In genomic region chr6:34424200-34425131, GRCh38 we compare ENCODE assay signal across 9 cellular contexts. TPM values are rescaled to one million over a fixed set of nuclear protein-coding genes. Genes with fewer than 3 reads are reported as not detected.
A peak's percentile ranks its signal among the peaks of the same experiment; 100 is the strongest.
DNase-seq lines count a peak whose midpoint lies in the region; ATAC-seq, FAIRE-seq and TF ChIP-seq lines count a peak whose summit lies in the region.
"Had no signal": no experiment of that assay in that cellular context is flagged by ENCODE, and none has a peak within 500 bp of the region (broad histone marks: within the 10 kb centered on the region; RNA-seq: fewer than 3 reads in every experiment).

No MANE protein-coding gene starts in this region.

- POLR2A ChIA-PET in CD4-positive, alpha-beta T cell (lab: Charles Lee): interaction anchor here (0.8 to 2.6 kb wide), 5 partner anchors 9 to 242 kb away, joined by 3 to 14 read pairs (median 4); no protein-coding TSS in a partner anchor
- POLR2A ChIA-PET in H1 (lab: Charles Lee; ENCODE audit: partially characterized antibody): interaction anchor here (0.6 to 12.2 kb wide), 33 partner anchors 11 to 444 kb away, joined by 3 to 256 read pairs (median 5); partner anchors contain the start of genes BLTP3A, HMGA1, NUDT3 and SMIM29

- intact Hi-C loops in CD4-positive, alpha-beta T cell (cut with DNase I, micrococcal nuclease): loop anchor here (5.0 kb wide), 3 partner anchors 32 to 637 kb away; partner anchors contain the start of genes LEMD2 (in 1 of the 2) and NUDT3 (in 1 of the 2)

- H3K36me3 ChIP-seq in OCI-LY1 (ENCODE audit: insufficient read depth, low read length) (peaks cover 61% of the 10 kb centered on the region), H1 (ENCODE audit: control insufficient read depth in 2 of 4, insufficient read depth in 4 of 4, low read length in 3 of 4) (peaks cover 37 to 59% (median 49%) of the 10 kb centered on the region in 4 experiments)

- peak overlapping the region; percentile 100 for H3K9ac ChIP-seq in OCI-LY1 (ENCODE audit: low read length)
- peak overlapping the region in 3 of 4 experiments; percentile 99 to 100 (median 99); a peak in 5 of 7 replicates for H3K9ac ChIP-seq in H1 (replicated peaks in 1 of 4; ENCODE audit: extremely low read depth in 1 of 4, low read depth in 3 of 4, low read length in 3 of 4)

- no peak overlapping the region for H3K4ac ChIP-seq in H1 (replicated peaks; ENCODE audit: insufficient read length, low read depth, low read length)

- no peaks in the 10 kb centered on the region for H3K9me3 Mint-ChIP-seq in CD4-positive, alpha-beta T cell
- no peaks in the 10 kb centered on the region for H3K9me3 Mint-ChIP-seq in neural crest cell

- H2BK15ac ChIP-seq in H1 (ENCODE audit: low read length): no peak overlapping the region

- H2AFZ ChIP-seq in OCI-LY1 (ENCODE audit: low read length): no peak overlapping the region
- no peak overlapping the region for H2AFZ ChIP-seq in H1 (ENCODE audit: low read length)

- no peak overlapping the region for H3K14ac ChIP-seq in H1 (ENCODE audit: insufficient read length)

- no peak overlapping the region for H3K56ac ChIP-seq in H1 (replicated peaks; ENCODE audit: insufficient read length, low read depth, low read length)

- 87% methylated on average over 19 of the region's 19 CpGs; no CpG with 5 or more reads in 1 of the 2 experiments for WGBS in H1 (ENCODE audit: extremely low coverage in 1 of 2, insufficient coverage in 1 of 2, insufficient read length in 1 of 2, insufficient replicate concordance in 2 of 2, low coverage in 1 of 2, low lambda C conversion rate in 2 of 2, missing lambda C conversion rate in 1 of 2), 2 experiments

- ATAC-seq in CD4-positive, alpha-beta T cell (ENCODE audit: poor library complexity): no peak
- ATAC-seq in HG03196 (IDR thresholded peaks at IDR 0.05; ENCODE audit: unreplicated experiment) (no peak), HG03378 (IDR thresholded peaks at IDR 0.05; ENCODE audit: unreplicated experiment) (no peak)

- no peaks in the 10 kb centered on the region for H3K27me3 Mint-ChIP-seq in CD4-positive, alpha-beta T cell
- H3K27me3 Mint-ChIP-seq in neural crest cell (ENCODE audit: low read depth): peaks cover 3% of the 10 kb centered on the region

- peak overlapping the region; percentile 97; the same call in 1 of the 2 replicates for H2AK5ac ChIP-seq in H1 (ENCODE audit: low read depth, low read length)

- H3K79me1 ChIP-seq in H1 (ENCODE audit: low read depth, low read length): no peaks in the 10 kb centered on the region; the same call in 1 of the 2 replicates

- H4K91ac ChIP-seq in H1 (replicated peaks; ENCODE audit: insufficient read length, low read length): no peak overlapping the region

- H3K4me1 Mint-ChIP-seq in CD4-positive, alpha-beta T cell (ENCODE audit: low read depth): peaks cover 39% of the 10 kb centered on the region
- peaks cover 29% of the 10 kb centered on the region for H3K4me1 Mint-ChIP-seq in neural crest cell

- no peaks in the 10 kb centered on the region for H3F3A ChIP-seq in OCI-LY1 (ENCODE audit: insufficient read depth, low read length)

- no peak for DNase-seq in CD4-positive, alpha-beta T cell
- no peak for DNase-seq in H1 (ENCODE audit: low read depth in 1 of 2, low spot score in 2 of 2)
- DNase-seq in neural crest cell (ENCODE audit: low read depth, low spot score): no peak
- no peak for DNase-seq in stimulated activated CD4-positive, alpha-beta T cell treated with anti-CD3 and anti-CD28 coated beads, Interleukin-1b, Interleukin-23, amount 100 ng/mL, for 48 hours
- no peak for DNase-seq in NCI-H1694 treated with DMSO at 0.1 percent for 48 hours (lab: John Stamatoyannopoulos, UW)

- peak overlapping the region; percentile 92 for H2BK5ac ChIP-seq in H1 (ENCODE audit: low read depth, low read length)

- no peak overlapping the region for H2BK20ac ChIP-seq in H1 (ENCODE audit: low read length)

- no peak overlapping the region for H4K5ac ChIP-seq in H1 (ENCODE audit: insufficient read length, low read depth, low read length)

- CTCF ChIA-PET in CD4-positive, alpha-beta T cell (lab: Charles Lee): interaction anchor here (0.9 to 2.5 kb wide), 4 partner anchors 10 to 228 kb away, joined by 3 to 10 read pairs (median 5); no protein-coding TSS in a partner anchor
- CTCF ChIA-PET in H1 (lab: Charles Lee; ENCODE audit: partially characterized antibody): interaction anchor here (1.1 to 1.8 kb wide), 3 partner anchors 34 to 185 kb away, joined by 3 to 6 read pairs (median 4); no protein-coding TSS in a partner anchor

- H3K4me3 Mint-ChIP-seq in CD4-positive, alpha-beta T cell: peak overlapping the region; percentile 99
- peak overlapping the region; percentile 100 for H3K4me3 Mint-ChIP-seq in neural crest cell

- H3K27ac Mint-ChIP-seq in CD4-positive, alpha-beta T cell: peak overlapping the region; percentile 97
- H3K27ac Mint-ChIP-seq in neural crest cell (ENCODE audit: unreplicated experiment): peak overlapping the region; percentile 100

- no peak overlapping the region for H3K27ac ChIP-seq in CD4-positive, alpha-beta T cell (ENCODE audit: low read depth, low read length)
- H3K27ac ChIP-seq in OCI-LY1 (ENCODE audit: low read depth, low read length, poor library complexity, severe bottlenecking) (peak overlapping the region; percentile 65), H1 (ENCODE audit: low read depth, low read length) (peak overlapping the region; percentile 92)

- H4K8ac ChIP-seq in H1 (ENCODE audit: extremely low read depth, insufficient read depth, low read length): peak overlapping the region; percentile 1; the same call in 1 of the 2 replicates

- H3K27me3 ChIP-seq in CD4-positive, alpha-beta T cell (ENCODE audit: control insufficient read depth, insufficient read depth, low read length): no peaks in the 10 kb centered on the region
- H3K27me3 ChIP-seq in OCI-LY1 (ENCODE audit: insufficient read depth, low read length) (no peaks in the 10 kb centered on the region), H1 (replicated peaks in 1 of 4; ENCODE audit: control insufficient read depth in 3 of 4, extremely low read depth in 1 of 4, insufficient read depth in 3 of 4, low read length in 3 of 4) (no peaks in the 10 kb centered on the region)

- peak overlapping the region; percentile 95 for H3K4me3 ChIP-seq in OCI-LY1 (ENCODE audit: low read depth, low read length, poor library complexity, severe bottlenecking)
- peak overlapping the region; percentile 91 to 99 (median 95) for H3K4me3 ChIP-seq in H1 (ENCODE audit: extremely low read depth in 1 of 4, insufficient read depth in 2 of 4, low read depth in 3 of 4, low read length in 4 of 4)

- no peak overlapping the region for H2BK12ac ChIP-seq in H1 (ENCODE audit: low read depth, low read length)

- no peaks in the 10 kb centered on the region for H3K9me3 ChIP-seq in CD4-positive, alpha-beta T cell (ENCODE audit: control insufficient read depth, low read length)
- no peaks in the 10 kb centered on the region; the same call in 1 of the 2 replicates for H3K9me3 ChIP-seq in OCI-LY1 (ENCODE audit: low read length)
- no peaks in the 10 kb centered on the region; a peak in 1 of 4 replicates for H3K9me3 ChIP-seq in H1 (ENCODE audit: insufficient read depth in 2 of 2, low read depth in 1 of 2, low read length in 1 of 2)

- peak overlapping the region; percentile 17; the same call in 1 of the 2 replicates for H3K18ac ChIP-seq in H1 (ENCODE audit: extremely low read depth, low read length)

- FAIRE-seq in H1 (lab: Jason Lieb, UNC): no peak

- no peak for TF ChIP-seq EP300 in H1 (IDR thresholded peaks at IDR 0.05; ENCODE audit: borderline replicate concordance in 1 of 2, low read depth in 2 of 2, low read length in 2 of 2)

- TF ChIP-seq CTCF in CD4-positive, alpha-beta T cell (IDR thresholded peaks at IDR 0.05): no peak
- TF ChIP-seq CTCF in OCI-LY1 (IDR thresholded peaks at IDR 0.05; ENCODE audit: low read length) (no peak), H1 (IDR thresholded peaks at IDR 0.05; ENCODE audit: control extremely low read depth in 1 of 3, insufficient read depth in 1 of 3, low read depth in 1 of 3, low read length in 3 of 3) (no peak), neural crest cell (conservative IDR thresholded peaks at IDR 0.05) (no peak)

- H3K79me2 ChIP-seq in OCI-LY1 (ENCODE audit: insufficient read depth, low read length) (peaks cover 31% of the 10 kb centered on the region), H1 (ENCODE audit: control insufficient read depth in 1 of 2, insufficient read depth in 2 of 2, low read length in 2 of 2) (peaks cover 3 to 40% of the 10 kb centered on the region in 2 experiments)

- peaks cover 5% of the 10 kb centered on the region; the same call in 1 of the 2 replicates for H3K23me2 ChIP-seq in H1 (ENCODE audit: low read depth, low read length)

- no peak for TF ChIP-seq RAD21 in H1 (IDR thresholded peaks at IDR 0.05 in 1 of 2, conservative IDR thresholded peaks at IDR 0.05 in 1 of 2; ENCODE audit: low read depth in 2 of 2, low read length in 2 of 2)

- no peak overlapping the region for H3K23ac ChIP-seq in H1 (ENCODE audit: insufficient read length)

- peak overlapping the region; percentile 98 for H3K4me2 ChIP-seq in OCI-LY1 (ENCODE audit: low read length)
- H3K4me2 ChIP-seq in H1 (ENCODE audit: insufficient read depth in 1 of 2, low read depth in 2 of 2, low read length in 2 of 2): peak overlapping the region; percentile 84 to 95

- H2BK120ac ChIP-seq in H1 (replicated peaks; ENCODE audit: low read depth, low read length): no peak overlapping the region

- no peaks in the 10 kb centered on the region for H3K9me2 ChIP-seq in OCI-LY1 (ENCODE audit: low read depth, low read length)

- H3K4me1 ChIP-seq in OCI-LY1 (ENCODE audit: insufficient read depth, low read length, severe bottlenecking): peaks cover 27% of the 10 kb centered on the region
- peaks cover 0 to 11% (median 4%) of the 10 kb centered on the region in 4 experiments; a peak in 5 of 7 replicates for H3K4me1 ChIP-seq in H1 (replicated peaks in 1 of 4; ENCODE audit: control insufficient read depth in 3 of 4, insufficient read depth in 4 of 4, low read length in 3 of 4)

- no peaks in the 10 kb centered on the region for H4K20me1 ChIP-seq in OCI-LY1 (ENCODE audit: insufficient read depth, low read length)
- peaks cover 8 to 9% of the 10 kb centered on the region in 2 experiments for H4K20me1 ChIP-seq in H1 (replicated peaks in 1 of 2; ENCODE audit: control insufficient read depth in 1 of 2, insufficient read depth in 2 of 2, low read length in 2 of 2)

- peaks cover 67% of the 10 kb centered on the region for H3K36me3 Mint-ChIP-seq in CD4-positive, alpha-beta T cell (ENCODE audit: low read depth)
- H3K36me3 Mint-ChIP-seq in neural crest cell (ENCODE audit: low read depth): peaks cover 30% of the 10 kb centered on the region

- TF ChIP-seq POLR2A in H1 (IDR thresholded peaks at IDR 0.05; ENCODE audit: control extremely low read depth in 1 of 2, low read depth in 2 of 2, low read length in 2 of 2): peak in 1 of 2 experiments; percentile 76; a peak in 2 of 3 replicates

RNA-seq across cellular contexts. Expression of gene RPS10, which starts 1.4 kb away (rescaled TPM):
- 1,000 to 10,000 TPM; 3,088 to 3,122 TPM for total RNA-seq in CD4-positive, alpha-beta T cell
- total RNA-seq in H1 (2021; fragmentation: NEBNext Ultra II Directional; extraction: Animal tissue kit (Norgen Biotek cat#: 25700)): 2,408 and 2,434 TPM in 2 replicates
- 9,129 and 11,142 TPM in 2 replicates for polyA plus RNA-seq in H1 (2011; rRNA removed)
- polyA plus RNA-seq in H1 (2011; cell fraction: cytosol; rRNA removed): 8,215 TPM
- 3,355 TPM for polyA plus RNA-seq in H1 (2011; cell fraction: nucleus; rRNA removed)
- polyA plus RNA-seq in H1 (2012, experiment 1 of 2): 3,709 to 4,828 TPM (median 4,408 TPM) in 4 replicates
- polyA plus RNA-seq in H1 (2012, experiment 2 of 2): 11,667 TPM
- 2,351 TPM for polyA plus RNA-seq in H1 (2013, experiment 1 of 2)
- 2,290 TPM for polyA plus RNA-seq in H1 (2013, experiment 2 of 2)
- polyA minus RNA-seq in H1 (2011; rRNA and poly(A)+ RNA removed): 1,789 and 1,888 TPM in 2 replicates
- polyA minus RNA-seq in H1 (2011; cell fraction: cytosol; rRNA and poly(A)+ RNA removed): 687 TPM
- polyA minus RNA-seq in H1 (2011; cell fraction: nucleus; rRNA and poly(A)+ RNA removed): 811 TPM
- total RNA-seq in neural crest cell: 1,626 and 1,641 TPM in 2 replicates

RNA-seq across cellular contexts. Expression of gene NUDT3, which starts 32.0 kb away (rescaled TPM):
- total RNA-seq in CD4-positive, alpha-beta T cell: 10 to 100 TPM; 14.8 to 15.0 TPM
- total RNA-seq in H1 (2021; fragmentation: NEBNext Ultra II Directional; extraction: Animal tissue kit (Norgen Biotek cat#: 25700)): 36.3 and 36.9 TPM in 2 replicates
- 9.8 and 14.1 TPM in 2 replicates for polyA plus RNA-seq in H1 (2011; rRNA removed)
- polyA plus RNA-seq in H1 (2011; cell fraction: cytosol; rRNA removed): 16.4 TPM
- 9.2 TPM for polyA plus RNA-seq in H1 (2011; cell fraction: nucleus; rRNA removed)
- 7.1 to 10.1 TPM (median 8.8 TPM) in 4 replicates for polyA plus RNA-seq in H1 (2012, experiment 1 of 2)
- polyA plus RNA-seq in H1 (2012, experiment 2 of 2): 1.7 TPM
- 20.5 TPM for polyA plus RNA-seq in H1 (2013, experiment 1 of 2)
- polyA plus RNA-seq in H1 (2013, experiment 2 of 2): 19.7 TPM
- polyA minus RNA-seq in H1 (2011; rRNA and poly(A)+ RNA removed): 31.4 and 33.5 TPM in 2 replicates
- polyA minus RNA-seq in H1 (2011; cell fraction: cytosol; rRNA and poly(A)+ RNA removed): 20.0 TPM
- polyA minus RNA-seq in H1 (2011; cell fraction: nucleus; rRNA and poly(A)+ RNA removed): 13.4 TPM
- 47.5 and 50.0 TPM in 2 replicates for total RNA-seq in neural crest cell

RNA-seq across cellular contexts. Expression of gene PACSIN1, which starts 41.4 kb away (rescaled TPM):
- total RNA-seq in CD4-positive, alpha-beta T cell: 1 to 10 TPM; 1.3 to 1.4 TPM
- total RNA-seq in H1 (2021; fragmentation: NEBNext Ultra II Directional; extraction: Animal tissue kit (Norgen Biotek cat#: 25700)): 10.5 and 11.1 TPM in 2 replicates
- polyA plus RNA-seq in H1 (2011; rRNA removed): 5.9 and 7.9 TPM in 2 replicates
- 5.5 TPM for polyA plus RNA-seq in H1 (2011; cell fraction: cytosol; rRNA removed)
- polyA plus RNA-seq in H1 (2011; cell fraction: nucleus; rRNA removed): 16.7 TPM
- polyA plus RNA-seq in H1 (2012, experiment 1 of 2): 5.7 to 10.1 TPM (median 8.0 TPM) in 4 replicates
- polyA plus RNA-seq in H1 (2012, experiment 2 of 2): 5.1 TPM
- 5.9 TPM for polyA plus RNA-seq in H1 (2013, experiment 1 of 2)
- polyA plus RNA-seq in H1 (2013, experiment 2 of 2): 6.1 TPM
- 2.5 and 3.7 TPM in 2 replicates for polyA minus RNA-seq in H1 (2011; rRNA and poly(A)+ RNA removed)
- polyA minus RNA-seq in H1 (2011; cell fraction: cytosol; rRNA and poly(A)+ RNA removed): 3.4 TPM
- 2.8 TPM for polyA minus RNA-seq in H1 (2011; cell fraction: nucleus; rRNA and poly(A)+ RNA removed)
- total RNA-seq in neural crest cell: 0.30 and 0.44 TPM in 2 replicates
- total RNA-seq: SK-MEL-5 had no signal
